Comparison of ENCODE assay signal across 8 cellular contexts in genomic region chr19:5978606-5979552, GRCh38. TPM values are rescaled to one million over a fixed set of nuclear protein-coding genes. Genes with fewer than 3 reads are reported as not detected.
DNase-seq lines count a peak whose midpoint lies in the region; ATAC-seq and TF ChIP-seq lines count a peak whose summit lies in the region.

No MANE protein-coding gene starts in this region.

- H3K9me3 ChIP-seq in breast epithelium (no peaks in the 10 kb centered on the region), mesodermal cell (ENCODE audit: control insufficient read depth, low read length) (no peaks in the 10 kb centered on the region)

- intact Hi-C loops in Right ventricle myocardium inferior (cut with DNase I), result no loop called here
- intact Hi-C loops in Right ventricle myocardium superior (cut with DNase I), result no loop called here
- intact Hi-C loops in breast epithelium (cut with DNase I; ENCODE audit: low total_unique reads), result no loop called here

- H3K27me3 ChIP-seq in breast epithelium, result no peaks in the 10 kb centered on the region

- H3K4me1 ChIP-seq in breast epithelium, result peaks cover 9 to 26% of the 10 kb centered on the region in 2 donors
- peaks cover 8% of the 10 kb centered on the region for H3K4me1 ChIP-seq in mesodermal cell (ENCODE audit: control insufficient read depth, insufficient read depth, low read length, poor library complexity, severe bottlenecking)
- H3K4me1 ChIP-seq in urinary bladder (ENCODE audit: insufficient read depth), result no peaks in the 10 kb centered on the region

- WGBS in mesodermal cell (ENCODE audit: insufficient coverage in 2 of 2), 2 experiments, result 50 to 80% methylated on average over 15 to 24 of the region's 33 CpGs
- WGBS in urinary bladder, result 43% methylated on average over 33 of the region's 33 CpGs

- ATAC-seq in Right ventricle myocardium inferior (peak; percentile 1), Right ventricle myocardium superior (ENCODE audit: poor library complexity) (no peak), HG03457 (IDR thresholded peaks at IDR 0.05; ENCODE audit: unreplicated experiment) (no peak), GM18907 (IDR thresholded peaks at IDR 0.05; ENCODE audit: unreplicated experiment) (no peak)

- TF ChIP-seq CTCF in breast epithelium (IDR thresholded peaks at IDR 0.05), result no peak
- no peak for TF ChIP-seq CTCF in GM13977 (IDR thresholded peaks at IDR 0.05; ENCODE audit: extremely low read depth, insufficient read depth, missing control alignments)

- in situ Hi-C loops in GM13977 (cut with MboI; ENCODE audit: low pct_unique_long_range_greater_than_20kb, low sequenced_read_pairs, unreplicated experiment), result no loop called here

- DNase-seq in Right ventricle myocardium inferior (ENCODE audit: missing footprints) (peak; percentile 79), Right ventricle myocardium superior (no peak), breast epithelium (ENCODE audit: low spot score in 2 of 2) (no peak), GM13977 (ENCODE audit: low spot score) (no peak)

- TF ChIP-seq POLR2A in breast epithelium (IDR thresholded peaks at IDR 0.05), result no peak

- no peaks in the 10 kb centered on the region for H3K36me3 ChIP-seq in breast epithelium
- peaks cover 22% of the 10 kb centered on the region for H3K36me3 ChIP-seq in mesodermal cell (ENCODE audit: control insufficient read depth, insufficient read depth, low read length)
- no peaks in the 10 kb centered on the region for H3K36me3 ChIP-seq in urinary bladder (ENCODE audit: insufficient read depth)

- H3K4me3 ChIP-seq in breast epithelium (peak overlapping the region; percentile 85 to 100 (median 88)), mesodermal cell (ENCODE audit: extremely low read depth, insufficient read depth, low read length, poor library complexity, severe bottlenecking) (peak overlapping the region; percentile 92), urinary bladder (ENCODE audit: low read depth, low read length) (peak overlapping the region; percentile 99)

- H3K27ac ChIP-seq in breast epithelium (peak overlapping the region; percentile 92 to 97), mesodermal cell (ENCODE audit: low read depth, low read length, severe bottlenecking) (peak overlapping the region; percentile 86), urinary bladder (ENCODE audit: low read depth) (peak overlapping the region; percentile 86)

RNA-seq across cellular contexts. Expression of gene RANBP3, which starts 0.9 kb away (rescaled TPM):
- 65.6 TPM for total RNA-seq in Right ventricle myocardium inferior
- total RNA-seq in Right ventricle myocardium superior, result 57.4 TPM
- total RNA-seq in breast epithelium, result 10 to 100 TPM; 54.4 to 66.2 (median 64.9) TPM
- 62.1 TPM for polyA plus RNA-seq in mesodermal cell (2013, experiment 1 of 2)
- polyA plus RNA-seq in mesodermal cell (2013, experiment 2 of 2), result 52.9 TPM
- 44.2 TPM for total RNA-seq in urinary bladder
- 106 TPM for polyA plus RNA-seq in urinary bladder
